Comparison of ENCODE assay signal across 8 cellular contexts in genomic region chr10:94630017-94630688, GRCh38. TPM values are rescaled to one million over a fixed set of nuclear protein-coding genes. Genes with fewer than 3 reads are reported as not detected.
DNase-seq lines count a peak whose midpoint lies in the region; ATAC-seq and TF ChIP-seq lines count a peak whose summit lies in the region.

No MANE protein-coding gene starts in this region.

- no peaks in the 10 kb centered on the region for H3K4me1 ChIP-seq in osteoblast (ENCODE audit: insufficient read depth, low read length)

- no peak overlapping the region for H2AFZ ChIP-seq in osteoblast (ENCODE audit: low read length)

- H3K36me3 ChIP-seq in osteoblast (ENCODE audit: insufficient read depth, low read length) = no peaks in the 10 kb centered on the region

- DNase-seq in AML-193 (lab: John Stamatoyannopoulos, UW) = peak; percentile 17 to 59
- DNase-seq in NCI-H446 (lab: John Stamatoyannopoulos, UW) = peak; percentile 7 to 34
- DNase-seq in dermis blood vessel endothelial cell = peak; percentile 50
- DNase-seq in osteoblast (ENCODE audit: insufficient read length, low spot score, missing footprints) = peak; percentile 65
- DNase-seq in COLO668 (lab: John Stamatoyannopoulos, UW; ENCODE audit: unreplicated experiment) = no peak
- no peak for DNase-seq in NCI-H128 (lab: John Stamatoyannopoulos, UW; ENCODE audit: unreplicated experiment)
- DNase-seq in effector CD4-positive, alpha-beta T cell = no peak

- H3K79me2 ChIP-seq in osteoblast (ENCODE audit: insufficient read depth, low read length) = no peaks in the 10 kb centered on the region

- H3K9me3 ChIP-seq in osteoblast (ENCODE audit: low read depth, low read length) = no peaks in the 10 kb centered on the region

- no peak overlapping the region for H3K4me3 ChIP-seq in osteoblast (ENCODE audit: insufficient read depth, low read length)

- no peaks in the 10 kb centered on the region for H3K27me3 ChIP-seq in osteoblast (ENCODE audit: insufficient read depth, low read length)

- no peak overlapping the region for H3K4me2 ChIP-seq in osteoblast (ENCODE audit: insufficient read depth, low read length)

- H3K27ac ChIP-seq in osteoblast (ENCODE audit: low read depth, low read length) = no peak overlapping the region

- TF ChIP-seq CTCF in osteoblast (IDR thresholded peaks at IDR 0.05; ENCODE audit: extremely low read depth, low read depth, low read length) = peak; percentile 59

- peak; percentile 58 for ATAC-seq in GM18519 (IDR thresholded peaks at IDR 0.05; ENCODE audit: low FRiP score, unreplicated experiment)

- no peaks in the 10 kb centered on the region for H4K20me1 ChIP-seq in osteoblast (ENCODE audit: insufficient read depth, low read length)

RNA-seq across cellular contexts. Expression of gene CYP2C18, which starts 53.4 kb away (rescaled TPM):
- total RNA-seq in dermis blood vessel endothelial cell (not detected in 2 replicates), osteoblast (not detected in 2 replicates)

Comparison
In these comparisons a context has a peak if more than half of its experiments do, and no peak if none do; other contexts are left out.
1. DNase-seq: peak in AML-193 (2 of 2), NCI-H446 (2 of 2), dermis blood vessel endothelial cell (single experiment) and osteoblast (single experiment); none in COLO668 (single experiment), NCI-H128 (single experiment) and effector CD4-positive, alpha-beta T cell (single experiment).